ENCODE assay signal across 8 cellular contexts in genomic region chr10:96339956-96340904, GRCh38. TPM values are rescaled to one million over a fixed set of nuclear protein-coding genes. Genes with fewer than 3 reads are reported as not detected.
DNase-seq lines count a peak whose midpoint lies in the region; ATAC-seq and TF ChIP-seq lines count a peak whose summit lies in the region.

No MANE protein-coding gene starts in this region.

- TF ChIP-seq CTCF in HFF-Myc (IDR thresholded peaks at IDR 0.05; ENCODE audit: low read depth, low read length, missing control alignments) (peak; percentile 85), activated B cell treated with CpG ODN at 0.5 μM for 24 hours (IDR thresholded peaks at IDR 0.05) (no peak)

- no peaks in the 10 kb centered on the region for H3K9me3 Mint-ChIP-seq in activated B cell treated with CpG ODN at 0.5 μM for 24 hours
- no peaks in the 10 kb centered on the region for H3K9me3 Mint-ChIP-seq in central memory CD8-positive, alpha-beta T cell

- peaks cover 6% of the 10 kb centered on the region for H3K4me1 Mint-ChIP-seq in activated B cell treated with CpG ODN at 0.5 μM for 24 hours
- H3K4me1 Mint-ChIP-seq in central memory CD8-positive, alpha-beta T cell: no peaks in the 10 kb centered on the region

- peak; percentile 92 for DNase-seq in DMS53 (lab: John Stamatoyannopoulos, UW)
- DNase-seq in HFF-Myc (ENCODE audit: extremely low read depth, low read depth): peak; percentile 20
- DNase-seq in NCI-H2196 (lab: John Stamatoyannopoulos, UW; ENCODE audit: unreplicated experiment): peak; percentile 60
- peak; percentile 22 for DNase-seq in activated B cell treated with CpG ODN at 0.5 μM for 24 hours
- no peak for DNase-seq in central memory CD8-positive, alpha-beta T cell (ENCODE audit: low spot score in 2 of 2)
- DNase-seq in left lobe of liver (ENCODE audit: low spot score): no peak
- peak; percentile 12 for DNase-seq in stimulated activated CD8-positive, alpha-beta memory T cell treated with anti-CD3 and anti-CD28 coated beads, Interleukin-15, amount 100 ng/mL, for 1 hour (ENCODE audit: low read depth)

- CTCF ChIA-PET in activated B cell treated with CpG ODN at 0.5 μM for 24 hours (lab: Charles Lee): interaction anchor here (0.8 to 4.5 kb wide), 6 partner anchors 19 to 647 kb away, joined by 3 to 24 read pairs (median 7); partner anchors contain the start of gene TCTN3

- H3K27me3 Mint-ChIP-seq in activated B cell treated with CpG ODN at 0.5 μM for 24 hours: no peaks in the 10 kb centered on the region
- H3K27me3 Mint-ChIP-seq in central memory CD8-positive, alpha-beta T cell: peaks cover 45% of the 10 kb centered on the region

- H3K4me3 Mint-ChIP-seq in activated B cell treated with CpG ODN at 0.5 μM for 24 hours: no peak overlapping the region
- H3K4me3 Mint-ChIP-seq in central memory CD8-positive, alpha-beta T cell: no peak overlapping the region

- intact Hi-C loops in activated B cell treated with CpG ODN at 0.5 μM for 24 hours (cut with micrococcal nuclease): loop anchor here (1.0 kb wide), 3 partner anchors 47 to 323 kb away; no protein-coding TSS in a partner anchor

- H3K4me3 ChIP-seq in HFF-Myc (replicated peaks; ENCODE audit: low read depth, low read length): no peak overlapping the region

- H3K27ac Mint-ChIP-seq in activated B cell treated with CpG ODN at 0.5 μM for 24 hours: no peak overlapping the region
- H3K27ac Mint-ChIP-seq in central memory CD8-positive, alpha-beta T cell (ENCODE audit: low read depth): no peak overlapping the region

- POLR2A ChIA-PET in activated B cell treated with CpG ODN at 0.5 μM for 24 hours (lab: Charles Lee): interaction anchor here (0.6 kb wide), 1 partner anchor 26 kb away, joined by 3 read pairs; no protein-coding TSS in a partner anchor

- no peaks in the 10 kb centered on the region for H3K36me3 Mint-ChIP-seq in activated B cell treated with CpG ODN at 0.5 μM for 24 hours (ENCODE audit: low read depth)
- no peaks in the 10 kb centered on the region for H3K36me3 Mint-ChIP-seq in central memory CD8-positive, alpha-beta T cell (ENCODE audit: insufficient read depth)

- ATAC-seq in activated B cell treated with CpG ODN at 0.5 μM for 24 hours (ENCODE audit: low read depth): peak; percentile 78
- ATAC-seq in central memory CD8-positive, alpha-beta T cell (replicated peaks; ENCODE audit: extremely low read depth, poor library complexity, severe bottlenecking): peak; percentile 54
- ATAC-seq in left lobe of liver: peak; percentile 73
- no peak for ATAC-seq in HG02970 (IDR thresholded peaks at IDR 0.05; ENCODE audit: low FRiP score, unreplicated experiment)

RNA-seq across cellular contexts. Expression of gene OPALIN, which starts 18.6 kb away (rescaled TPM):
- total RNA-seq in activated B cell treated with CpG ODN at 0.5 μM for 24 hours (not detected in 2 replicates), left lobe of liver (not detected)

RNA-seq across cellular contexts. Expression of gene DNTT, which starts 36.0 kb away (rescaled TPM):
- total RNA-seq in activated B cell treated with CpG ODN at 0.5 μM for 24 hours (0.11 TPM in 1 of 2 replicates, not detected in the other), left lobe of liver (not detected)

Comparison
In these comparisons a context has a peak if more than half of its experiments do, and no peak if none do; other contexts are left out.
1. DNase-seq: peak in DMS53 (single experiment), HFF-Myc (single experiment), NCI-H2196 (single experiment), activated B cell treated with CpG ODN at 0.5 μM for 24 hours (single experiment) and stimulated activated CD8-positive, alpha-beta memory T cell treated with anti-CD3 and anti-CD28 coated beads, Interleukin-15, amount 100 ng/mL, for 1 hour (single experiment); none in central memory CD8-positive, alpha-beta T cell (0 of 2) and left lobe of liver (single experiment).